15 cellular contexts compared by ENCODE assay signal in genomic region chr14:75911883-75912282, GRCh38.
DNase-seq lines count a peak whose midpoint lies in the region; ATAC-seq and TF ChIP-seq lines count a peak whose summit lies in the region.
"Had no signal": no experiment of that assay in that cellular context is flagged by ENCODE, and none has a peak within 500 bp of the region (broad histone marks: within the 10 kb centered on the region; RNA-seq: fewer than 3 reads in every experiment).

No MANE protein-coding gene starts in this region.

- H4K91ac ChIP-seq in mesenchymal stem cell (ENCODE audit: low read length) = no peak overlapping the region

- H3K27me3 ChIP-seq in NT2/D1 (ENCODE audit: insufficient read depth, insufficient read length) (no peaks in the 10 kb centered on the region), layer of hippocampus (ENCODE audit: control insufficient read depth, insufficient read depth, low read length) (no peaks in the 10 kb centered on the region), mesenchymal stem cell (ENCODE audit: control insufficient read depth in 1 of 2, insufficient read depth in 1 of 2, low read length in 2 of 2) (no peaks in the 10 kb centered on the region), gastrocnemius medialis (no peaks in the 10 kb centered on the region)
- H3K27me3 ChIP-seq: ascending aorta, MG63, sigmoid colon had no signal

- H3K36me3 ChIP-seq in NT2/D1 (ENCODE audit: insufficient read depth, insufficient read length, low read length) (peaks cover 6% of the 10 kb centered on the region), mesenchymal stem cell (ENCODE audit: control insufficient read depth in 1 of 2, insufficient read depth in 2 of 2, low read depth in 1 of 2, low read length in 2 of 2) (peaks cover 3 to 7% of the 10 kb centered on the region in 2 experiments), gastrocnemius medialis (no peaks in the 10 kb centered on the region)
- H3K36me3 ChIP-seq: ascending aorta, MG63 had no signal

- H3K4me1 Mint-ChIP-seq in progenitor cell of endocrine pancreas (ENCODE audit: low read depth) = peaks cover 6% of the 10 kb centered on the region

- H3K4me2 ChIP-seq in mesenchymal stem cell (ENCODE audit: low read length, poor library complexity, severe bottlenecking) = no peak overlapping the region
- H3K4me2 ChIP-seq: PC-9 had no signal

- in situ Hi-C loops in gastrocnemius medialis (cut with MboI; ENCODE audit: low sequenced_read_pairs in 4 of 4) = loop anchor here in 1 of 4 donors (5.0 kb wide), 1 partner anchor 70 kb away; the partner anchor contains the start of gene TGFB3

- H3K14ac ChIP-seq in mesenchymal stem cell (ENCODE audit: low read length in 2 of 2) = no peak overlapping the region

- H3K4me1 ChIP-seq in NT2/D1 (ENCODE audit: insufficient read depth, insufficient read length) = peaks cover 4% of the 10 kb centered on the region
- H3K4me1 ChIP-seq in mesenchymal stem cell (ENCODE audit: control insufficient read depth, insufficient read depth, low read depth, low read length) = no peaks in the 10 kb centered on the region
- H3K4me1 ChIP-seq in gastrocnemius medialis = peaks cover 20 to 36% of the 10 kb centered on the region in 2 donors
- H3K4me1 ChIP-seq: sigmoid colon had no signal

- peaks cover 6% of the 10 kb centered on the region for H3K36me3 Mint-ChIP-seq in progenitor cell of endocrine pancreas (ENCODE audit: insufficient read depth)

- H3K9ac ChIP-seq in NT2/D1 (ENCODE audit: insufficient read length, low read depth) = no peak overlapping the region
- no peak overlapping the region for H3K9ac ChIP-seq in mesenchymal stem cell (ENCODE audit: low read length)

- H2AK5ac ChIP-seq in mesenchymal stem cell (ENCODE audit: low read length, severe bottlenecking) = no peak overlapping the region

- no peak overlapping the region for H3K4me3 Mint-ChIP-seq in progenitor cell of endocrine pancreas (ENCODE audit: low read depth)
- H3K4me3 Mint-ChIP-seq: activated T-cell treated with anti-CD3 and anti-CD28 coated beads, Interleukin-2, amount 50 U/mL, for 4 hours; stimulated activated naive CD8-positive, alpha-beta T cell treated with anti-CD3 and anti-CD28 coated beads, Interleukin-15, Interleukin-2, amounts not matched to agents 100 ng/mL and 50 ng/mL, for 24 hours had no signal

- H3K9me3 ChIP-seq in NT2/D1 (ENCODE audit: insufficient read depth, low read length) = no peaks in the 10 kb centered on the region
- no peaks in the 10 kb centered on the region for H3K9me3 ChIP-seq in mesenchymal stem cell (ENCODE audit: control insufficient read depth, low read length)
- no peaks in the 10 kb centered on the region for H3K9me3 ChIP-seq in gastrocnemius medialis
- H3K9me3 ChIP-seq: ascending aorta, MG63, sigmoid colon had no signal

- no peak for TF ChIP-seq POLR2A in gastrocnemius medialis (IDR thresholded peaks at IDR 0.05)

- intact Hi-C loops in gastrocnemius medialis (cut with DNase I; ENCODE audit: low total_unique reads) = no loop called here

- H3K9me3 Mint-ChIP-seq in progenitor cell of endocrine pancreas (ENCODE audit: low read depth) = no peaks in the 10 kb centered on the region
- H3K9me3 Mint-ChIP-seq: activated T-cell treated with anti-CD3 and anti-CD28 coated beads, Interleukin-2, amount 50 U/mL, for 4 hours; stimulated activated naive CD8-positive, alpha-beta T cell treated with anti-CD3 and anti-CD28 coated beads, Interleukin-15, Interleukin-2, amounts not matched to agents 100 ng/mL and 50 ng/mL, for 24 hours had no signal

- no peak overlapping the region for H2AFZ ChIP-seq in mesenchymal stem cell (ENCODE audit: low read depth, low read length)
- H2AFZ ChIP-seq: PC-9 had no signal

- no peak overlapping the region for H3K4ac ChIP-seq in mesenchymal stem cell (ENCODE audit: low read depth in 1 of 2, low read length in 2 of 2)

- H3K27ac ChIP-seq in layer of hippocampus (ENCODE audit: low read depth, low read length) = peak overlapping the region; percentile 49
- no peak overlapping the region for H3K27ac ChIP-seq in mesenchymal stem cell (ENCODE audit: low read length, poor library complexity, severe bottlenecking)
- H3K27ac ChIP-seq in gastrocnemius medialis = no peak overlapping the region
- H3K27ac ChIP-seq: ascending aorta, PC-9, sigmoid colon had no signal

- H3K23ac ChIP-seq in mesenchymal stem cell (ENCODE audit: low read length in 2 of 2) = no peak overlapping the region

- no peak overlapping the region for H2BK120ac ChIP-seq in mesenchymal stem cell (ENCODE audit: low read depth, low read length)

- H3K27me3 Mint-ChIP-seq in progenitor cell of endocrine pancreas = no peaks in the 10 kb centered on the region
- H3K27me3 Mint-ChIP-seq: stimulated activated naive CD8-positive, alpha-beta T cell treated with anti-CD3 and anti-CD28 coated beads, Interleukin-15, Interleukin-2, amounts not matched to agents 100 ng/mL and 50 ng/mL, for 24 hours had no signal

- no peak overlapping the region for H2BK12ac ChIP-seq in mesenchymal stem cell (ENCODE audit: low read length in 2 of 2)

- no peak overlapping the region for H3K4me3 ChIP-seq in NT2/D1 (ENCODE audit: insufficient read length, low read depth)
- no peak overlapping the region for H3K4me3 ChIP-seq in mesenchymal stem cell (ENCODE audit: insufficient read depth in 1 of 2, low read depth in 1 of 2, low read length in 2 of 2)
- H3K4me3 ChIP-seq in gastrocnemius medialis = no peak overlapping the region
- H3K4me3 ChIP-seq: ascending aorta, MG63, PC-9, sigmoid colon had no signal

- 59% methylated on average over 7 of the region's 7 CpGs for WGBS in mesenchymal stem cell

- H2BK15ac ChIP-seq in mesenchymal stem cell (ENCODE audit: low read depth, poor library complexity, severe bottlenecking) = no peak overlapping the region

- ATAC-seq in gastrocnemius medialis = no peak
- no peak for ATAC-seq in HG03460 (IDR thresholded peaks at IDR 0.05; ENCODE audit: unreplicated experiment)
- ATAC-seq: activated T-cell treated with anti-CD3 and anti-CD28 coated beads, Interleukin-2, amount 50 U/mL, for 4 hours had no signal

- H3K79me1 ChIP-seq in mesenchymal stem cell (replicated peaks; ENCODE audit: low read length, poor library complexity, severe bottlenecking) = peaks cover 4% of the 10 kb centered on the region

- H4K8ac ChIP-seq in mesenchymal stem cell (ENCODE audit: low read length) = no peak overlapping the region

- H3K18ac ChIP-seq in mesenchymal stem cell (ENCODE audit: low read depth in 1 of 2, low read length in 2 of 2) = no peak overlapping the region

- H3K27ac Mint-ChIP-seq in progenitor cell of endocrine pancreas = peak overlapping the region; percentile 26
- H3K27ac Mint-ChIP-seq: stimulated activated naive CD8-positive, alpha-beta T cell treated with anti-CD3 and anti-CD28 coated beads, Interleukin-15, Interleukin-2, amounts not matched to agents 100 ng/mL and 50 ng/mL, for 24 hours had no signal

- DNase-seq in NT2/D1 (ENCODE audit: low read depth, low spot score) (peak; percentile 30), dermis blood vessel endothelial cell (peak; percentile 81), progenitor cell of endocrine pancreas (ENCODE audit: low spot score, unreplicated experiment) (no peak), mesenchymal stem cell (no peak), gastrocnemius medialis (no peak), NCI-H2196 (lab: John Stamatoyannopoulos, UW; ENCODE audit: unreplicated experiment) (no peak)
- DNase-seq: activated T-cell treated with anti-CD3 and anti-CD28 coated beads, Interleukin-2, amount 50 U/mL, for 4 hours; DMS79; MG63; sigmoid colon had no signal

- H2BK5ac ChIP-seq in mesenchymal stem cell (ENCODE audit: low read depth, low read length, poor library complexity, severe bottlenecking) = no peak overlapping the region

- TF ChIP-seq CTCF in progenitor cell of endocrine pancreas (IDR thresholded peaks at IDR 0.05; ENCODE audit: unreplicated experiment) (no peak), gastrocnemius medialis (IDR thresholded peaks at IDR 0.05 in 4 of 5, conservative IDR thresholded peaks at IDR 0.05 in 1 of 5) (no peak)

Comparison
In these comparisons a context has a peak if more than half of its experiments do, and no peak if none do; other contexts are left out.
1. DNase-seq: peak in NT2/D1 (single experiment) and dermis blood vessel endothelial cell (single experiment); none in progenitor cell of endocrine pancreas (single experiment), mesenchymal stem cell (single experiment), gastrocnemius medialis (0 of 2) and NCI-H2196 (single experiment).